In the genomic region with DNA sequence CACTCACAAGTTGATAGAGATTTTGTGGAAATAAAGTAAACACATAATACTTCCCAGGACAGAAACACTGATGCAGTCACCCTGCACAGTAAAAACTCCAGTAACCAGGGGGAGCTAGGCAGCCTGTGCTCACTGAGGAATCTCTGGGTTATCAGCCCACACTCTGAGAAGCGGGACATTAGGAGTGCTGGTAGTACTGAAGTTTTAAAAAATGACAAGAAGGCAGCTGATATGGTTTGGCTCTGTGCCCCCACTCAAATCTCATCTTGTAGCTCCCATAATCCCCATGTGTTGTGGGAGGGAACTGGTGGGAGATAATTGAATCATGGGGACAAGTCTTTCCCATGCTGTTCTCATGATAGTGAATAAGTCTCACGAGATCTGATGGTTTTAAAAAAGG, we compare ENCODE assay signal across 24 cellular contexts. TPM values are rescaled to one million over a fixed set of nuclear protein-coding genes. Genes with fewer than 3 reads are reported as not detected.
A peak's percentile ranks its signal among the peaks of the same experiment; 100 is the strongest.
DNase-seq lines count a peak whose midpoint lies in the region; ATAC-seq and TF ChIP-seq lines count a peak whose summit lies in the region.
"Had no signal": no experiment of that assay in that cellular context is flagged by ENCODE, and none has a peak within 500 bp of the region (broad histone marks: within the 10 kb centered on the region; RNA-seq: fewer than 3 reads in every experiment).

No MANE protein-coding gene starts in this region.

- ATAC-seq in GM23338 (peak; percentile 42), Panc1 (no peak)
- ATAC-seq: activated T-cell treated with anti-CD3 and anti-CD28 coated beads, Interleukin-2, amount 50 U/mL, for 4 hours; foreskin keratinocyte; naive thymus-derived CD8-positive, alpha-beta T cell had no signal

- H3K27ac Mint-ChIP-seq in GM23338 = peak overlapping the region; percentile 29; the same call in 1 of the 2 replicates
- H3K27ac Mint-ChIP-seq: naive thymus-derived CD8-positive, alpha-beta T cell had no signal

- H4K20me1 ChIP-seq in GM23338 (replicated peaks; ENCODE audit: insufficient read depth) = no peaks in the 10 kb centered on the region

- intact Hi-C loops in Panc1 (cut with micrococcal nuclease; ENCODE audit: unreplicated experiment) = no loop called here

- TF ChIP-seq CTCF in GM23338 (conservative IDR thresholded peaks at IDR 0.05; ENCODE audit: low read depth in 2 of 2) = peak in 1 of 2 experiments; percentile 23; a peak in 1 of 4 replicates
- peak; percentile 33 for TF ChIP-seq CTCF in Panc1 (IDR thresholded peaks at IDR 0.05)
- TF ChIP-seq CTCF in fibroblast of villous mesenchyme (IDR thresholded peaks at IDR 0.05; ENCODE audit: insufficient read depth, low read depth, low read length) = no peak

- H3K27me3 ChIP-seq in GM23338 (ENCODE audit: insufficient read depth) = no peaks in the 10 kb centered on the region
- H3K27me3 ChIP-seq in Panc1 (ENCODE audit: control insufficient read depth, insufficient read depth, low read length) = no peaks in the 10 kb centered on the region
- H3K27me3 ChIP-seq: BLaER1, foreskin keratinocyte had no signal

- peaks cover 16% of the 10 kb centered on the region for H3K4me1 ChIP-seq in GM23338 (ENCODE audit: insufficient read depth)
- peaks cover 42% of the 10 kb centered on the region for H3K4me1 ChIP-seq in Panc1 (ENCODE audit: control insufficient read depth, insufficient read depth, low read length)
- H3K4me1 ChIP-seq: BLaER1 had no signal

- in situ Hi-C loops in Panc1 (cut with HindIII; ENCODE audit: low pct_unique_long_range_greater_than_20kb, low sequenced_read_pairs) = no loop called here

- no peaks in the 10 kb centered on the region for H3K79me2 ChIP-seq in GM23338 (replicated peaks; ENCODE audit: insufficient read depth)

- peaks cover 38% of the 10 kb centered on the region for H3K4me1 Mint-ChIP-seq in GM23338
- H3K4me1 Mint-ChIP-seq: naive thymus-derived CD8-positive, alpha-beta T cell had no signal

- CTCF ChIA-PET in Panc1 (lab: Charles Lee) = no interaction called here

- no peak overlapping the region for H3K4me2 ChIP-seq in GM23338
- H3K4me2 ChIP-seq: BLaER1, smooth muscle cell had no signal

- no peaks in the 10 kb centered on the region for H3F3A ChIP-seq in GM23338 (replicated peaks; ENCODE audit: low read depth)

- no TSS peak for BruUV-seq in Panc1 (replicated peaks; lab: Mats Ljungman, UMichigan)

- H3K9me3 Mint-ChIP-seq in GM23338 = no peaks in the 10 kb centered on the region; the same call in 2 of the 3 replicates
- H3K9me3 Mint-ChIP-seq: activated T-cell treated with anti-CD3 and anti-CD28 coated beads, Interleukin-2, amount 50 U/mL, for 4 hours; naive thymus-derived CD8-positive, alpha-beta T cell had no signal

- DNase-seq in GM23338 (ENCODE audit: low spot score) (no peak), Panc1 (ENCODE audit: low read depth, low spot score) (no peak), fibroblast of villous mesenchyme (ENCODE audit: low read depth) (peak; percentile 20), myocyte (ENCODE audit: low read depth) (peak; percentile 24), cortex of kidney (lab: John Stamatoyannopoulos, UW) (no peak), NCI-H1092 treated with DMSO at 0.1 percent for 48 hours (lab: John Stamatoyannopoulos, UW) (no peak), NCI-H510A treated with DMSO at 0.1 percent for 48 hours (lab: John Stamatoyannopoulos, UW) (no peak)
- DNase-seq in stimulated activated CD4-positive, alpha-beta T cell treated with anti-CD3 and anti-CD28 coated beads, Interleukin-1b, Interleukin-23, amount 100 ng/mL, for 48 hours = no peak
- DNase-seq: activated CD4-positive, alpha-beta T cell treated with anti-CD3 and anti-CD28 coated beads, Interleukin-2, amount 50 U/mL, for 1 hour; activated T-cell treated with anti-CD3 and anti-CD28 coated beads, Interleukin-2, amount 50 U/mL, for 4 hours; DMS53; effector CD8-positive, alpha-beta T cell; foreskin keratinocyte; KG1; MM.1S; naive thymus-derived CD8-positive, alpha-beta T cell; NCI-H2081 treated with DMSO at 0.1 percent for 48 hours; NCI-H345; SW 1271; T1000; trophoblast cell had no signal

- H3K36me3 ChIP-seq in GM23338 (ENCODE audit: insufficient read depth) = no peaks in the 10 kb centered on the region
- no peaks in the 10 kb centered on the region for H3K36me3 ChIP-seq in Panc1 (ENCODE audit: control insufficient read depth, insufficient read depth, low read length)
- H3K36me3 ChIP-seq: BLaER1, HAP-1 had no signal

- H3K36me3 Mint-ChIP-seq in GM23338 (ENCODE audit: low read depth) = no peaks in the 10 kb centered on the region

- no peaks in the 10 kb centered on the region for H3K9me3 ChIP-seq in Panc1 (ENCODE audit: control insufficient read depth, insufficient read depth, low read depth, low read length)
- H3K9me3 ChIP-seq: BLaER1, HAP-1 had no signal

- no peak overlapping the region for H2AFZ ChIP-seq in GM23338

- H3K4me3 ChIP-seq in GM23338 (no peak overlapping the region), Panc1 (ENCODE audit: low read depth in 2 of 2, low read length in 2 of 2) (no peak overlapping the region), fibroblast of villous mesenchyme (ENCODE audit: low read depth, low read length) (no peak overlapping the region)
- H3K4me3 ChIP-seq: BLaER1, HAP-1, smooth muscle cell had no signal

- no peak overlapping the region for H3K4me3 Mint-ChIP-seq in GM23338
- H3K4me3 Mint-ChIP-seq: activated T-cell treated with anti-CD3 and anti-CD28 coated beads, Interleukin-2, amount 50 U/mL, for 4 hours; naive thymus-derived CD8-positive, alpha-beta T cell had no signal

- H3K9me2 ChIP-seq in GM23338 (ENCODE audit: insufficient read depth) = no peaks in the 10 kb centered on the region

- H3K27me3 Mint-ChIP-seq in GM23338 (ENCODE audit: insufficient read depth, low read depth, poor library complexity) = no peaks in the 10 kb centered on the region
- H3K27me3 Mint-ChIP-seq: naive thymus-derived CD8-positive, alpha-beta T cell had no signal

- POLR2A ChIA-PET in Panc1 (lab: Charles Lee) = no interaction called here

- H3K27ac ChIP-seq in GM23338 (ENCODE audit: low read depth) (0 out of 2 replicates have a peak overlapping the region, but pooled peaks have one; percentile 50), Panc1 (ENCODE audit: low read length) (peak overlapping the region; percentile 44)
- H3K27ac ChIP-seq: BLaER1, foreskin keratinocyte had no signal

TF ChIP-seq in GM23338, 12 proteins besides CTCF, POLR2A, EP300 and RAD21 (continues in another document):
- TF ChIP-seq POLR2AphosphoS5 (IDR thresholded peaks at IDR 0.05; ENCODE audit: low read depth) = no peak
- no peak for TF ChIP-seq ZNF331 (CRISPR knock-in tag; IDR thresholded peaks at IDR 0.05; ENCODE audit: low read depth)

RNA-seq across cellular contexts. Expression of gene KCTD1, which starts 31.4 kb away (rescaled TPM):
- total RNA-seq in GM23338 (2014; rRNA removed; shearing (Covaris generic)) = 15.4 and 20.5 TPM in 2 replicates
- polyA plus RNA-seq in GM23338 (2016; fragmentation: Nextera tagmentation; extraction: Ambion mirVana) = 7.1 and 8.9 TPM in 2 replicates
- 34.4 TPM for total RNA-seq in Panc1 (2021; ENCODE audit: unreplicated experiment)
- 32.9 TPM for polyA plus RNA-seq in Panc1 (2012; ENCODE audit: insufficient read length)
- total RNA-seq in fibroblast of villous mesenchyme = 13.9 and 18.6 TPM in 2 replicates
- 5.8 and 8.3 TPM in 2 replicates for total RNA-seq in myocyte
- polyA plus RNA-seq in myocyte (2012) = 5.8 TPM

Comparison
In these comparisons a context has a peak if more than half of its experiments do, and no peak if none do; other contexts are left out.
1. DNase-seq: peak in fibroblast of villous mesenchyme (single experiment) and myocyte (single experiment); none in GM23338 (single experiment), Panc1 (single experiment), cortex of kidney (single experiment), NCI-H1092 treated with DMSO at 0.1 percent for 48 hours (single experiment), NCI-H510A treated with DMSO at 0.1 percent for 48 hours (single experiment) and stimulated activated CD4-positive, alpha-beta T cell treated with anti-CD3 and anti-CD28 coated beads, Interleukin-1b, Interleukin-23, amount 100 ng/mL, for 48 hours (single experiment).